In genomic region chr7:50632561-50633413, GRCh38 we compare ENCODE assay signal across 8 cellular contexts.
DNase-seq lines count a peak whose midpoint lies in the region; ATAC-seq and TF ChIP-seq lines count a peak whose summit lies in the region.

No MANE protein-coding gene starts in this region.

- H3K4me1 Mint-ChIP-seq in CD4-positive, CD25-positive, alpha-beta regulatory T cell, result no peaks in the 10 kb centered on the region

- WGBS in smooth muscle cell (ENCODE audit: low lambda C conversion rate), result 58% methylated on average over 10 of the region's 10 CpGs

- 0 out of 2 replicates have a peak, but pooled peaks cover 4% of the 10 kb centered on the region for H4K20me1 ChIP-seq in PC-3 (ENCODE audit: low read length)
- H4K20me1 ChIP-seq in smooth muscle cell (ENCODE audit: low read depth), result peaks cover 32% of the 10 kb centered on the region

- no TSS peak for BruUV-seq in PC-3 (replicated peaks; lab: Mats Ljungman, UMichigan)

- H2AFZ ChIP-seq in PC-3 (ENCODE audit: low read length), result no peak overlapping the region
- H2AFZ ChIP-seq in smooth muscle cell (ENCODE audit: low read depth), result no peak overlapping the region

- peak; percentile 42 to 63 (median 60) for DNase-seq in CD4-positive, CD25-positive, alpha-beta regulatory T cell
- DNase-seq in PC-3 (peak; percentile 69), activated T-helper 1 cell treated with Interleukin-2 at 50 U/mL for 16 hours (ENCODE audit: low read depth) (peak; percentile 26), germinal center (ENCODE audit: low spot score) (peak; percentile 50), smooth muscle cell (lab: John Stamatoyannopoulos, UW; ENCODE audit: unreplicated experiment) (no peak), GDM1 (lab: John Stamatoyannopoulos, UW) (no peak)

- no peaks in the 10 kb centered on the region for H3K9me3 Mint-ChIP-seq in CD4-positive, CD25-positive, alpha-beta regulatory T cell

- CTCF ChIA-PET in PC-3 (lab: Charles Lee), result no interaction called here

- POLR2A ChIA-PET in PC-3 (lab: Charles Lee; ENCODE audit: unreplicated experiment), result no interaction called here

- H3K9me3 ChIP-seq in CD4-positive, CD25-positive, alpha-beta regulatory T cell (ENCODE audit: control insufficient read depth in 2 of 2, low read length in 2 of 2), result no peaks in the 10 kb centered on the region
- H3K9me3 ChIP-seq in PC-3 (ENCODE audit: low read length) (no peaks in the 10 kb centered on the region), smooth muscle cell (replicated peaks; ENCODE audit: low read depth) (no peaks in the 10 kb centered on the region)

- H3K36me3 ChIP-seq in CD4-positive, CD25-positive, alpha-beta regulatory T cell (ENCODE audit: control insufficient read depth, insufficient read depth, low read length), result no peaks in the 10 kb centered on the region
- no peaks in the 10 kb centered on the region for H3K36me3 ChIP-seq in PC-3 (ENCODE audit: low read depth, low read length)
- no peaks in the 10 kb centered on the region for H3K36me3 ChIP-seq in smooth muscle cell (ENCODE audit: low read depth)

- H3K27ac ChIP-seq in CD4-positive, CD25-positive, alpha-beta regulatory T cell (ENCODE audit: insufficient read depth, low read length, poor library complexity, severe bottlenecking), result no peak overlapping the region
- no peak overlapping the region for H3K27ac ChIP-seq in PC-3 (ENCODE audit: low read length)
- H3K27ac ChIP-seq in smooth muscle cell (ENCODE audit: low read depth), result no peak overlapping the region

- H3K79me2 ChIP-seq in PC-3 (ENCODE audit: low read length) (peaks cover 28% of the 10 kb centered on the region), smooth muscle cell (ENCODE audit: low read depth) (peaks cover 47% of the 10 kb centered on the region)

- no peaks in the 10 kb centered on the region for H3K9me2 ChIP-seq in PC-3 (replicated peaks; ENCODE audit: low read length)

- no peaks in the 10 kb centered on the region for H3K36me3 Mint-ChIP-seq in CD4-positive, CD25-positive, alpha-beta regulatory T cell

- H3F3A ChIP-seq in PC-3 (ENCODE audit: low read length, unreplicated experiment), result no peaks in the 10 kb centered on the region
- H3F3A ChIP-seq in smooth muscle cell (ENCODE audit: low read depth), result no peaks in the 10 kb centered on the region

- intact Hi-C loops in PC-3 (cut with micrococcal nuclease), result loop anchor here (1.0 kb wide), 1 partner anchor 164 kb away; no protein-coding TSS in a partner anchor

- no peak overlapping the region for H3K4me3 ChIP-seq in CD4-positive, CD25-positive, alpha-beta regulatory T cell (ENCODE audit: low read depth, low read length)
- no peak overlapping the region for H3K4me3 ChIP-seq in PC-3 (ENCODE audit: low read length)
- no peak overlapping the region for H3K4me3 ChIP-seq in smooth muscle cell

- H3K9ac ChIP-seq in PC-3 (ENCODE audit: low read length), result no peak overlapping the region
- H3K9ac ChIP-seq in smooth muscle cell (ENCODE audit: low read depth), result no peak overlapping the region

- H3K27me3 ChIP-seq in CD4-positive, CD25-positive, alpha-beta regulatory T cell (ENCODE audit: control insufficient read depth, insufficient read depth, low read length), result peaks cover 15% of the 10 kb centered on the region
- H3K27me3 ChIP-seq in PC-3 (ENCODE audit: low read length) (no peaks in the 10 kb centered on the region), smooth muscle cell (ENCODE audit: low read depth) (no peaks in the 10 kb centered on the region)

- peaks cover 5% of the 10 kb centered on the region for H3K4me1 ChIP-seq in CD4-positive, CD25-positive, alpha-beta regulatory T cell (ENCODE audit: control insufficient read depth, insufficient read depth, low read length, poor library complexity, severe bottlenecking)
- H3K4me1 ChIP-seq in PC-3 (ENCODE audit: insufficient read depth, low read length), result no peaks in the 10 kb centered on the region
- H3K4me1 ChIP-seq in smooth muscle cell (ENCODE audit: low read depth), result no peaks in the 10 kb centered on the region

- peak; percentile 61 to 69 for ATAC-seq in CD4-positive, CD25-positive, alpha-beta regulatory T cell (ENCODE audit: low read depth in 2 of 2)
- ATAC-seq in GM18873 (IDR thresholded peaks at IDR 0.05; ENCODE audit: low FRiP score, unreplicated experiment) (peak; percentile 68), HG03196 (IDR thresholded peaks at IDR 0.05; ENCODE audit: unreplicated experiment) (peak; percentile 84), PC-3 (peak; percentile 85)

- no peak overlapping the region for H3K4me2 ChIP-seq in PC-3 (ENCODE audit: low read length)
- no peak overlapping the region for H3K4me2 ChIP-seq in smooth muscle cell

- peaks cover 47% of the 10 kb centered on the region for H3K27me3 Mint-ChIP-seq in CD4-positive, CD25-positive, alpha-beta regulatory T cell

- H3K27ac Mint-ChIP-seq in CD4-positive, CD25-positive, alpha-beta regulatory T cell, result no peak overlapping the region

- no peak overlapping the region for H3K4me3 Mint-ChIP-seq in CD4-positive, CD25-positive, alpha-beta regulatory T cell

- TF ChIP-seq CTCF in PC-3 (conservative IDR thresholded peaks at IDR 0.05; ENCODE audit: low read depth, low read length) (peak; percentile 85), smooth muscle cell (IDR thresholded peaks at IDR 0.05; ENCODE audit: borderline replicate concordance, insufficient read depth, poor library complexity, severe bottlenecking) (peak; percentile 88)

Comparison
In these comparisons a context has a peak if more than half of its experiments do, and no peak if none do; other contexts are left out.
1. DNase-seq: peak in CD4-positive, CD25-positive, alpha-beta regulatory T cell (3 of 3), PC-3 (single experiment), activated T-helper 1 cell treated with Interleukin-2 at 50 U/mL for 16 hours (single experiment) and germinal center (single experiment); none in smooth muscle cell (single experiment) and GDM1 (single experiment).
2. Peak in every context shown above with its lines, with median percentiles within 50 percentile points of each other: ATAC-seq.